10 cellular contexts compared by ENCODE assay signal in genomic region chr1:151768351-151769066, GRCh38. TPM values are rescaled to one million over a fixed set of nuclear protein-coding genes. Genes with fewer than 3 reads are reported as not detected.
DNase-seq lines count a peak whose midpoint lies in the region; ATAC-seq, FAIRE-seq and TF ChIP-seq lines count a peak whose summit lies in the region.
"Not testable (repeated sequence)": the region's sequence is repeated elsewhere in the genome, so short reads cannot be mapped to it uniquely, and the experiment has no call there.
"Had no signal": no experiment of that assay in that cellular context is flagged by ENCODE, and none has a peak within 500 bp of the region (broad histone marks: within the 10 kb centered on the region; RNA-seq: fewer than 3 reads in every experiment).

No MANE protein-coding gene starts in this region.

- peak overlapping the region; percentile 73 for H3K4me2 ChIP-seq in PC-9
- H3K4me2 ChIP-seq in K562 (ENCODE audit: insufficient read depth, low read length) = not testable (repeated sequence)

- peak overlapping the region; percentile 20 for H3K27ac Mint-ChIP-seq in stimulated activated effector memory CD8-positive, alpha-beta T cell treated with anti-CD3 and anti-CD28 coated beads, Interleukin-12 subunit alpha, Interleukin-12 subunit beta, amount 100 ng/mL, for 72 hours

- H2AFZ ChIP-seq in PC-9 = peak overlapping the region; percentile 72; the same call in 1 of the 2 replicates
- H2AFZ ChIP-seq in K562 (ENCODE audit: low read depth, low read length) = peak overlapping the region; percentile 35; the same call in 1 of the 2 replicates

- CTCF ChIA-PET in PC-9 (lab: Charles Lee); K562 (lab: Yijun Ruan, JAX; ENCODE audit: low intra/inter-chr PET ratio): not testable (repeated sequence)

- H3K27me3 ChIP-seq in PC-9 (ENCODE audit: insufficient read depth, low read depth); K562 (ENCODE audit: control insufficient read depth in 2 of 2, insufficient read depth in 2 of 2, low read length in 2 of 2); lower lobe of right lung (ENCODE audit: low read depth): not testable (repeated sequence)

- not testable (repeated sequence) for H3K36me3 ChIP-seq in PC-9 (ENCODE audit: low read depth); K562 (ENCODE audit: control insufficient read depth, insufficient read depth, low read length); lower lobe of right lung

- not testable (repeated sequence) for H3K9me3 ChIP-seq in PC-9 (ENCODE audit: insufficient read depth, low read depth); K562 (replicated peaks; ENCODE audit: control insufficient read depth, insufficient read depth, low read depth, low read length); lower lobe of right lung

- not testable (repeated sequence) for TF ChIP-seq EP300 in K562 (IDR thresholded peaks at IDR 0.05; ENCODE audit: low read length)

- DNase-seq in GF-D8 (lab: John Stamatoyannopoulos, UW) (peak; percentile 71), MV-4-11 (lab: John Stamatoyannopoulos, UW) (peak; percentile 96), PC-9 (peak; percentile 38 to 83)
- not testable (repeated sequence) for DNase-seq in K562 (ENCODE audit: extremely low read depth in 1 of 4, low spot score in 3 of 4); epithelial cell of prostate (ENCODE audit: low read depth, low spot score); lower lobe of right lung; stimulated activated effector memory CD8-positive, alpha-beta T cell treated with anti-CD3 and anti-CD28 coated beads, Interleukin-12 subunit alpha, Interleukin-12 subunit beta, amount 100 ng/mL, for 72 hours (ENCODE audit: low spot score in 2 of 2)

- peak overlapping the region; percentile 38; the same call in 1 of the 2 replicates for H3K4me3 ChIP-seq in PC-9
- H3K4me3 ChIP-seq in K562, lower lobe of right lung: not testable (repeated sequence)

- not testable (repeated sequence) for ATAC-seq in K562; stimulated activated effector memory CD8-positive, alpha-beta T cell treated with anti-CD3 and anti-CD28 coated beads, Interleukin-12 subunit alpha, Interleukin-12 subunit beta, amount 100 ng/mL, for 72 hours
- peak; percentile 79 to 84 for ATAC-seq in lower lobe of right lung

- TF ChIP-seq RAD21 in K562 (CRISPR knock-in tag; conservative IDR thresholded peaks at IDR 0.05 in 1 of 2, IDR thresholded peaks at IDR 0.05 in 1 of 2) = not testable (repeated sequence)

- not testable (repeated sequence) for H3K9ac ChIP-seq in K562 (ENCODE audit: insufficient read depth in 1 of 2, low read depth in 2 of 2, low read length in 2 of 2)

- not testable (repeated sequence) for TF ChIP-seq POLR2A in K562 (conservative IDR thresholded peaks at IDR 0.05)

- not testable (repeated sequence) for H3K4me3 Mint-ChIP-seq in stimulated activated effector memory CD8-positive, alpha-beta T cell treated with anti-CD3 and anti-CD28 coated beads, Interleukin-12 subunit alpha, Interleukin-12 subunit beta, amount 100 ng/mL, for 72 hours

- FAIRE-seq in K562 (lab: Jason Lieb, UNC) = not testable (repeated sequence)

- POLR2A ChIA-PET in PC-9 (lab: Charles Lee; ENCODE audit: unreplicated experiment) = interaction anchor here (0.8 kb wide), 1 partner anchor 87 kb away, joined by 5 read pairs; no protein-coding TSS in a partner anchor
- POLR2A ChIA-PET in K562 (lab: Yijun Ruan, JAX) = not testable (repeated sequence)

- not testable (repeated sequence) for H3K9me2 ChIP-seq in PC-9 (ENCODE audit: insufficient read depth)

- not testable (repeated sequence) for H3F3A ChIP-seq in PC-9 (ENCODE audit: insufficient read depth, low read depth)

- in situ Hi-C loops in K562 (cut with MboI) = not testable (repeated sequence)

- 18% methylated on average over 2 of the region's 7 CpGs for WGBS in K562 (ENCODE audit: insufficient coverage, low coverage, missing lambda C conversion rate)

- H3K27ac ChIP-seq in 22Rv1 = peak overlapping the region; percentile 82
- peak overlapping the region; percentile 70 for H3K27ac ChIP-seq in PC-9
- not testable (repeated sequence) for H3K27ac ChIP-seq in K562 (ENCODE audit: extremely low read depth, low read depth, low read length)
- peak overlapping the region; percentile 54 for H3K27ac ChIP-seq in epithelial cell of prostate
- peak overlapping the region; percentile 47 for H3K27ac ChIP-seq in lower lobe of right lung

- H3K9me1 ChIP-seq in K562 (ENCODE audit: control insufficient read depth, insufficient read depth, low read length) = not testable (repeated sequence)

- H3K9me3 Mint-ChIP-seq in stimulated activated effector memory CD8-positive, alpha-beta T cell treated with anti-CD3 and anti-CD28 coated beads, Interleukin-12 subunit alpha, Interleukin-12 subunit beta, amount 100 ng/mL, for 72 hours = not testable (repeated sequence)

- H3K4me1 Mint-ChIP-seq in stimulated activated effector memory CD8-positive, alpha-beta T cell treated with anti-CD3 and anti-CD28 coated beads, Interleukin-12 subunit alpha, Interleukin-12 subunit beta, amount 100 ng/mL, for 72 hours = peaks cover 11% of the 10 kb centered on the region

- H3K36me3 Mint-ChIP-seq in stimulated activated effector memory CD8-positive, alpha-beta T cell treated with anti-CD3 and anti-CD28 coated beads, Interleukin-12 subunit alpha, Interleukin-12 subunit beta, amount 100 ng/mL, for 72 hours = peaks cover 14% of the 10 kb centered on the region

- H4K20me1 ChIP-seq in PC-9 (ENCODE audit: insufficient read depth); K562 (replicated peaks; ENCODE audit: control insufficient read depth, insufficient read depth, low read length): not testable (repeated sequence)

- H3K4me1 ChIP-seq in PC-9 (replicated peaks; ENCODE audit: insufficient read depth) = peaks cover 31% of the 10 kb centered on the region
- peaks cover 0 to 15% of the 10 kb centered on the region in 2 experiments; a peak in 3 of 5 replicates for H3K4me1 ChIP-seq in K562 (replicated peaks in 1 of 2; ENCODE audit: control insufficient read depth in 2 of 2, insufficient read depth in 2 of 2, low read length in 2 of 2)
- H3K4me1 ChIP-seq in lower lobe of right lung = peaks cover 14% of the 10 kb centered on the region

- BruUV-seq in PC-9 (replicated peaks; lab: Mats Ljungman, UMichigan); K562 (replicated peaks; lab: Mats Ljungman, UMichigan): not testable (repeated sequence)

- not testable (repeated sequence) for TF ChIP-seq CTCF in 22Rv1 (IDR thresholded peaks at IDR 0.05); PC-9 (conservative IDR thresholded peaks at IDR 0.05); K562 (IDR thresholded peaks at IDR 0.05 in 2 of 3, conservative IDR thresholded peaks at IDR 0.05 in 1 of 3; ENCODE audit: insufficient read depth in 2 of 3, low read depth in 1 of 3, low read length in 3 of 3); lower lobe of right lung (IDR thresholded peaks at IDR 0.05)

- H3K79me2 ChIP-seq in PC-9 (ENCODE audit: low read depth) = 0 out of 2 replicates have a peak, but pooled peaks cover 10% of the 10 kb centered on the region
- H3K79me2 ChIP-seq in K562 (ENCODE audit: control insufficient read depth, insufficient read depth, low read length) = not testable (repeated sequence)

- intact Hi-C loops in PC-9 (cut with micrococcal nuclease; ENCODE audit: unreplicated experiment) = loop anchor here (10.0 kb wide), 1 partner anchor 236 kb away; no protein-coding TSS in a partner anchor
- intact Hi-C loops in K562 (cut with micrococcal nuclease); lower lobe of right lung (cut with DNase I): not testable (repeated sequence)

RNA-seq across cellular contexts. Expression of gene MRPL9, which starts 5.2 kb away (rescaled TPM):
- total RNA-seq in PC-9 (2021) (80.9 and 132 TPM in 2 replicates), K562 (2014; rRNA removed) (111 and 159 TPM in 2 replicates), K562 (2014; rRNA removed; fragmentation: Illumina TruSeq; extraction: Trizol) (115 and 128 TPM in 2 replicates), K562 (2015; rRNA removed; fragmentation: Illumina TruSeq; extraction: Trizol) (122 and 128 TPM in 2 replicates), K562 (2021) (106 and 123 TPM in 2 replicates), lower lobe of right lung (59.9 TPM)
- 38.3 and 58.5 TPM in 2 replicates for total RNA-seq in K562 (2011; cell fraction: chromatin; rRNA removed; ENCODE audit: low replicate concordance)
- total RNA-seq in K562 (2011; cell fraction: nucleolus; rRNA removed) = 49.9 and 50.7 TPM in 2 replicates
- 49.1 and 63.6 TPM in 2 replicates for total RNA-seq in K562 (2011; cell fraction: nucleoplasm; rRNA removed)
- polyA plus RNA-seq in K562 (2011; rRNA removed) (161 and 162 TPM in 2 replicates), K562 (2014; fragmentation: Illumina TruSeq; extraction: Trizol) (124 and 132 TPM in 2 replicates), K562 (2014; fragmentation: Nextera tagmentation; extraction: Ambion mirVana) (10 to 100 TPM; 38.0 to 57.0 TPM), K562 (2014; rRNA removed) (110 and 115 TPM in 2 replicates)
- 79.0 and 134 TPM in 2 replicates for polyA plus RNA-seq in K562 (2011; cell fraction: cytosol; rRNA removed)
- polyA plus RNA-seq in K562 (2011; cell fraction: nucleus; rRNA removed) = 117 and 151 TPM in 2 replicates
- polyA plus RNA-seq in K562 (2012) = 104 and 130 TPM in 2 replicates
- polyA minus RNA-seq in K562 (2011; rRNA and poly(A)+ RNA removed) = 98.0 and 108 TPM in 2 replicates
- polyA minus RNA-seq in K562 (2011; cell fraction: cytosol; rRNA and poly(A)+ RNA removed) = 54.2 and 58.0 TPM in 2 replicates
- 23.6 and 33.0 TPM in 2 replicates for polyA minus RNA-seq in K562 (2011; cell fraction: nucleus; rRNA and poly(A)+ RNA removed)

RNA-seq across cellular contexts. Expression of gene TDRKH, which starts 21.8 kb away (rescaled TPM):
- total RNA-seq in PC-9 (2021) = 13.4 and 17.3 TPM in 2 replicates
- total RNA-seq in K562 (2011; cell fraction: chromatin; rRNA removed; ENCODE audit: low replicate concordance) = 21.0 and 31.5 TPM in 2 replicates
- total RNA-seq in K562 (2011; cell fraction: nucleolus; rRNA removed) = 9.5 and 11.7 TPM in 2 replicates
- 16.6 and 17.5 TPM in 2 replicates for total RNA-seq in K562 (2011; cell fraction: nucleoplasm; rRNA removed)
- total RNA-seq in K562 (2014; rRNA removed) = 7.1 and 7.2 TPM in 2 replicates
- 8.4 and 9.6 TPM in 2 replicates for total RNA-seq in K562 (2014; rRNA removed; fragmentation: Illumina TruSeq; extraction: Trizol)
- 3.4 and 4.3 TPM in 2 replicates for total RNA-seq in K562 (2015; rRNA removed; fragmentation: Illumina TruSeq; extraction: Trizol)
- total RNA-seq in K562 (2021) = 11.4 and 11.5 TPM in 2 replicates
- 17.0 and 21.3 TPM in 2 replicates for polyA plus RNA-seq in K562 (2011; rRNA removed)
- 8.6 and 14.0 TPM in 2 replicates for polyA plus RNA-seq in K562 (2011; cell fraction: cytosol; rRNA removed)
- 14.9 and 15.1 TPM in 2 replicates for polyA plus RNA-seq in K562 (2011; cell fraction: nucleus; rRNA removed)
- polyA plus RNA-seq in K562 (2012) = 9.0 and 10.0 TPM in 2 replicates
- polyA plus RNA-seq in K562 (2014; fragmentation: Illumina TruSeq; extraction: Trizol) = 10.8 and 11.4 TPM in 2 replicates
- 1 to 10 TPM; 5.3 to 6.9 TPM for polyA plus RNA-seq in K562 (2014; fragmentation: Nextera tagmentation; extraction: Ambion mirVana)
- 8.9 and 10.3 TPM in 2 replicates for polyA plus RNA-seq in K562 (2014; rRNA removed)
- polyA minus RNA-seq in K562 (2011; rRNA and poly(A)+ RNA removed) = 14.0 and 16.3 TPM in 2 replicates
- polyA minus RNA-seq in K562 (2011; cell fraction: cytosol; rRNA and poly(A)+ RNA removed) = 5.1 and 5.3 TPM in 2 replicates
- 4.6 and 6.3 TPM in 2 replicates for polyA minus RNA-seq in K562 (2011; cell fraction: nucleus; rRNA and poly(A)+ RNA removed)
- 12.3 TPM for total RNA-seq in lower lobe of right lung

RNA-seq across cellular contexts. Expression of gene LINGO4, which starts 36.7 kb away (rescaled TPM):
- total RNA-seq in PC-9 (2021) (not detected in 2 replicates), K562 (2014; rRNA removed) (not detected in 2 replicates), K562 (2014; rRNA removed; fragmentation: Illumina TruSeq; extraction: Trizol) (not detected in 2 replicates), K562 (2015; rRNA removed; fragmentation: Illumina TruSeq; extraction: Trizol) (not detected in 2 replicates), K562 (2021) (not detected in 2 replicates), lower lobe of right lung (0.50 TPM)
- total RNA-seq in K562 (2011; cell fraction: chromatin; rRNA removed; ENCODE audit: low replicate concordance) = not detected in 2 replicates
- not detected in 2 replicates for total RNA-seq in K562 (2011; cell fraction: nucleolus; rRNA removed)
- total RNA-seq in K562 (2011; cell fraction: nucleoplasm; rRNA removed) = not detected in 2 replicates
- polyA plus RNA-seq in K562 (2011; rRNA removed) (not detected in 2 replicates), K562 (2014; fragmentation: Illumina TruSeq; extraction: Trizol) (not detected in 2 replicates), K562 (2014; fragmentation: Nextera tagmentation; extraction: Ambion mirVana) (not detected), K562 (2014; rRNA removed) (not detected in 2 replicates)
- not detected in 2 replicates for polyA plus RNA-seq in K562 (2011; cell fraction: cytosol; rRNA removed)
- polyA plus RNA-seq in K562 (2011; cell fraction: nucleus; rRNA removed) = not detected in 2 replicates
- polyA plus RNA-seq in K562 (2012) = not detected in 2 replicates
- not detected in 2 replicates for polyA minus RNA-seq in K562 (2011; rRNA and poly(A)+ RNA removed)
- not detected in 2 replicates for polyA minus RNA-seq in K562 (2011; cell fraction: cytosol; rRNA and poly(A)+ RNA removed)
- polyA minus RNA-seq in K562 (2011; cell fraction: nucleus; rRNA and poly(A)+ RNA removed) = not detected in 2 replicates

RNA-seq across cellular contexts. Expression of gene RIIAD1, which starts 47.2 kb away (rescaled TPM):
- total RNA-seq in PC-9 (2021) (not detected in 2 replicates), K562 (2014; rRNA removed) (not detected in 2 replicates), K562 (2014; rRNA removed; fragmentation: Illumina TruSeq; extraction: Trizol) (not detected in 2 replicates), K562 (2015; rRNA removed; fragmentation: Illumina TruSeq; extraction: Trizol) (not detected in 2 replicates), K562 (2021) (not detected in 2 replicates), lower lobe of right lung (not detected)
- total RNA-seq in K562 (2011; cell fraction: chromatin; rRNA removed; ENCODE audit: low replicate concordance) = not detected in 2 replicates
- total RNA-seq in K562 (2011; cell fraction: nucleolus; rRNA removed) = not detected in 2 replicates
- not detected in 2 replicates for total RNA-seq in K562 (2011; cell fraction: nucleoplasm; rRNA removed)
- polyA plus RNA-seq in K562 (2011; rRNA removed) (not detected in 2 replicates), K562 (2014; fragmentation: Illumina TruSeq; extraction: Trizol) (not detected in 2 replicates), K562 (2014; fragmentation: Nextera tagmentation; extraction: Ambion mirVana) (not detected), K562 (2014; rRNA removed) (not detected in 2 replicates)
- not detected in 2 replicates for polyA plus RNA-seq in K562 (2011; cell fraction: cytosol; rRNA removed)
- not detected in 2 replicates for polyA plus RNA-seq in K562 (2011; cell fraction: nucleus; rRNA removed)
- polyA plus RNA-seq in K562 (2012) = not detected in 2 replicates
- not detected in 2 replicates for polyA minus RNA-seq in K562 (2011; rRNA and poly(A)+ RNA removed)
- polyA minus RNA-seq in K562 (2011; cell fraction: cytosol; rRNA and poly(A)+ RNA removed) = not detected in 2 replicates
- not detected in 2 replicates for polyA minus RNA-seq in K562 (2011; cell fraction: nucleus; rRNA and poly(A)+ RNA removed)
- total RNA-seq: H7 had no signal

RNA-seq across cellular contexts. Expression of gene CELF3, which starts 51.9 kb away (rescaled TPM):
- not detected in 2 replicates for total RNA-seq in PC-9 (2021)
- total RNA-seq in K562 (2011; cell fraction: chromatin; rRNA removed; ENCODE audit: low replicate concordance) = not detected in 2 replicates
- total RNA-seq in K562 (2011; cell fraction: nucleolus; rRNA removed) = not detected in 2 replicates
- not detected in 2 replicates for total RNA-seq in K562 (2011; cell fraction: nucleoplasm; rRNA removed)
- not detected in 2 replicates for total RNA-seq in K562 (2014; rRNA removed)
- total RNA-seq in K562 (2014; rRNA removed; fragmentation: Illumina TruSeq; extraction: Trizol) = not detected in 2 replicates
- not detected in 2 replicates for total RNA-seq in K562 (2015; rRNA removed; fragmentation: Illumina TruSeq; extraction: Trizol)
- not detected in 2 replicates for total RNA-seq in K562 (2021)
- polyA plus RNA-seq in K562 (2011; rRNA removed) = not detected in 2 replicates
- polyA plus RNA-seq in K562 (2011; cell fraction: cytosol; rRNA removed) = not detected in 2 replicates
- 0.07 TPM in 1 of 2 replicates, not detected in the other for polyA plus RNA-seq in K562 (2011; cell fraction: nucleus; rRNA removed)
- polyA plus RNA-seq in K562 (2012) = 0.06 TPM in 1 of 2 replicates, not detected in the other
- not detected in 2 replicates for polyA plus RNA-seq in K562 (2014; fragmentation: Illumina TruSeq; extraction: Trizol)
- polyA plus RNA-seq in K562 (2014; fragmentation: Nextera tagmentation; extraction: Ambion mirVana) = not detected
- not detected in 2 replicates for polyA plus RNA-seq in K562 (2014; rRNA removed)
- polyA minus RNA-seq in K562 (2011; rRNA and poly(A)+ RNA removed) = not detected in 2 replicates
- polyA minus RNA-seq in K562 (2011; cell fraction: cytosol; rRNA and poly(A)+ RNA removed) = not detected in 2 replicates
- not detected in 2 replicates for polyA minus RNA-seq in K562 (2011; cell fraction: nucleus; rRNA and poly(A)+ RNA removed)
- total RNA-seq in lower lobe of right lung = not detected
- total RNA-seq: Right ventricle myocardium superior had no signal
